In the genomic region with DNA sequence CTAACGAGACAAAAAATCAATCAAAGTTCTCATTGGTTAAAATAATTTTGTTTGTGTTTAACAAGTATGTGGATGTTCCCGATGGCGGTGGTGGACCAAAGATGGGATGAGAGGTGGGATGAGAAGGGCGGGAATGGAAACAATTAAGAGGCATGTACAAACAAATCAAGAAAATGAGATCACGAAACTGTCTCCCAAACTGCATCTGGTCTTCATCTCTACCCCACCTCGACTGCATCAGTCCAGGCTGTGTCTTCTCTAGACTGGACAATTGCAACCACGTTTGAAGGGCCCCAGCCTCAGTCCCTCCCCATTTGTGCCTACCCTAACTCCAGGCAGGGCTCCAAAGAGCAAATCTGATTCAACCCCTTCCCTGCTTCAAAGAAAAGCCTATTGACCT, we compare ENCODE assay signal across 14 cellular contexts.
"Had no signal": no experiment of that assay in that cellular context is flagged by ENCODE, and none has a peak within 500 bp of the region (broad histone marks: within the 10 kb centered on the region; RNA-seq: fewer than 3 reads in every experiment).

No MANE protein-coding gene starts in this region.

- ATAC-seq: activated CD4-positive, alpha-beta T cell treated with anti-CD3 and anti-CD28 coated beads for 36 hours; activated CD8-positive, alpha-beta memory T cell treated with anti-CD3 and anti-CD28 coated beads, Interleukin-2, amount 10 ng/mL, durations not matched to agents 7 days and 5 days; body of pancreas; left colon; stimulated activated naive B cell treated with anti-CD40 and anti-IgM and Interleukin-4, amounts not matched to agents 10 μg/mL and 1 μg/mL and 100 μg/mL, for 72 hours had no signal

- H3K9me3 ChIP-seq: body of pancreas, spleen, thoracic aorta, upper lobe of right lung had no signal

- H3K36me3 ChIP-seq: spleen, thoracic aorta, upper lobe of right lung had no signal

- H3K27ac ChIP-seq: body of pancreas, thoracic aorta had no signal

- H3K27me3 ChIP-seq: body of pancreas, dorsolateral prefrontal cortex, spleen, upper lobe of right lung had no signal

- DNase-seq: activated CD4-positive, alpha-beta memory T cell treated with anti-CD3 and anti-CD28 coated beads for 36 hours; activated CD4-positive, alpha-beta T cell treated with anti-CD3 and anti-CD28 coated beads for 36 hours; activated CD8-positive, alpha-beta memory T cell treated with anti-CD3 and anti-CD28 coated beads, Interleukin-2, amount 10 ng/mL, durations not matched to agents 7 days and 5 days; activated naive CD8-positive, alpha-beta T cell treated with anti-CD3 and anti-CD28 coated beads, Interleukin-2, amount 10 ng/mL, durations not matched to agents 7 days and 5 days; body of pancreas; left colon; occipital lobe; posterior cingulate gyrus; spleen; stimulated activated naive B cell treated with anti-CD40 and anti-IgM and Interleukin-4, amounts not matched to agents 10 μg/mL and 1 μg/mL and 100 μg/mL, for 72 hours; upper lobe of right lung had no signal

- H3K4me3 ChIP-seq: body of pancreas, lung, spleen, thoracic aorta, upper lobe of right lung had no signal
